In genomic region chr9:93686880-93687236, GRCh38 we compare ENCODE assay signal across 14 cellular contexts.
"Had no signal": no experiment of that assay in that cellular context is flagged by ENCODE, and none has a peak within 500 bp of the region (broad histone marks: within the 10 kb centered on the region; RNA-seq: fewer than 3 reads in every experiment).

No MANE protein-coding gene starts in this region.

- ATAC-seq: heart right ventricle; left ventricle myocardium superior; stimulated activated naive CD8-positive, alpha-beta T cell treated with anti-CD3 and anti-CD28 coated beads, Interleukin-15, Interleukin-2, amounts not matched to agents 100 U/mL and 50 U/mL, for 24 hours had no signal

- DNase-seq: activated CD4-positive, alpha-beta memory T cell treated with anti-CD3 and anti-CD28 coated beads, Interleukin-2, amount 10 ng/mL, durations not matched to agents 7 days and 5 days; dermis blood vessel endothelial cell; effector memory CD4-positive, alpha-beta T cell; esophagus squamous epithelium; heart right ventricle; kidney glomerular epithelial cell; left ventricle myocardium superior; naive B cell; stimulated activated CD4-positive, alpha-beta T cell treated with anti-CD3 and anti-CD28 coated beads, Interleukin-12 subunit alpha, Interleukin-12 subunit beta, amount 100 ng/mL, for 4 hours; stimulated activated CD4-positive, alpha-beta T cell treated with anti-CD3 and anti-CD28 coated beads, Interleukin-1b, Interleukin-23, amount 100 ng/mL, for 48 hours; stimulated activated CD8-positive, alpha-beta memory T cell treated with anti-CD3 and anti-CD28 coated beads, Interleukin-4, amount 100 ng/mL, for 48 hours; stimulated activated naive CD8-positive, alpha-beta T cell treated with anti-CD3 and anti-CD28 coated beads, Interleukin-15, Interleukin-2, amounts not matched to agents 100 U/mL and 50 U/mL, for 24 hours had no signal

- H3K27ac Mint-ChIP-seq: activated CD4-positive, alpha-beta memory T cell treated with anti-CD3 and anti-CD28 coated beads, Interleukin-2, amount 10 ng/mL, durations not matched to agents 7 days and 5 days; activated naive CD4-positive, alpha-beta T cell treated with anti-CD3 and anti-CD28 coated beads, Interleukin-2, amount 50 U/mL, for 24 hours; naive B cell; T-helper 1 cell treated with Interleukin-12 subunit alpha and Interleukin-12 subunit beta and Interleukin-4 antibody, amounts not matched to agents 30 μg/mL and 1 μg/mL, for 36 hours had no signal

- H3K4me3 Mint-ChIP-seq: activated CD4-positive, alpha-beta memory T cell treated with anti-CD3 and anti-CD28 coated beads, Interleukin-2, amount 10 ng/mL, durations not matched to agents 7 days and 5 days; activated naive CD4-positive, alpha-beta T cell treated with anti-CD3 and anti-CD28 coated beads, Interleukin-2, amount 50 U/mL, for 24 hours; naive B cell; T-helper 1 cell treated with Interleukin-12 subunit alpha and Interleukin-12 subunit beta and Interleukin-4 antibody, amounts not matched to agents 30 μg/mL and 1 μg/mL, for 36 hours had no signal

- H3K4me1 Mint-ChIP-seq: activated CD4-positive, alpha-beta memory T cell treated with anti-CD3 and anti-CD28 coated beads, Interleukin-2, amount 10 ng/mL, durations not matched to agents 7 days and 5 days; activated naive CD4-positive, alpha-beta T cell treated with anti-CD3 and anti-CD28 coated beads, Interleukin-2, amount 50 U/mL, for 24 hours had no signal
